In the genomic region with DNA sequence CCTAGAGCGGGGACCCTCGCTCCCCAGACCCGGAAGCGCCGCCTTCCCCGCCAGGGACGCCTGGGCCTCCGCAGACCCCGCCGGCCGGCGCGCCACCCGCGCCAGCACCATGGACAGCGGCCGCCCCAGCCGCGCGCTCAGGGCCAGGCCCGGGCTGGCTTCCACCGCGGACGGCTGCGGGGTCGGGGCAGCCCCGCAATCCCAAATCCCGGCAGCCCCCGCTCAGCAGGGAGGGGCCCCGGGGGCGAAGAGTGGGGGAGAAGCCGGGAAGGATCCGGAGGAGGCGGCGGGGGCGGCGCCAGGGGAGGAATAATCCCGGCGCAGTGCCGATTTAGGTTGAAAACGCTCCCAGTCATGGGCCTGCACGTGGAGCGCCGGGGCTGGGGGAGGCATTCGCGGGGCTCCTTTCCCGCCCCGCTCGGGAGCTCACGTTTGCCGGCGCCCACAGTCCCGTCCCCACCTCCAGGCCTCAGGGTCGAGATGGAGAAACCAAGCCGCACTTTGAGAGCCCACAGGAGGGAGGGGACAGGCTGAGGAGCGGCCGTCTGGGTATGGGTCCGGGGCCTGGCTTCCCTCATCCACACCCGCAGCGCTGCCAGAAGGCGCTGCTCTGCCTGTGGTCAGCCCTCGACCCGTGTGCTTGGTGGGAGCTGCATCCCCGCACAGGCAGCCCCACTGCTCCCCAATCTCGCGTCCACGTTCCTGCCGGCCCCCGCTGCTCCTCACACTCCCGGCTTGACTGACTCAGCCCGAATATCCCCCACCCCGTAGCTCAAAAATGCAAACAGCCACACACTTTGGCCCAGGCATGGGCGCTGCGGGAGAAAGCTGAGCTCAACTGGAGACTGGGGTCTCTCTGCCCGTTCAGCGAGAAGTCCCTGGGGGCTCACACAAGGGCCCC, we compare ENCODE assay signal across 1 cellular context.
TF ChIP-seq lines count a peak whose summit lies in the region.

No MANE protein-coding gene starts in this region.

TF ChIP-seq in HepG2, 621 proteins besides CTCF, POLR2A, EP300 and RAD21 (continued from another document and continues in another):
- TF ChIP-seq, protein P1, sequence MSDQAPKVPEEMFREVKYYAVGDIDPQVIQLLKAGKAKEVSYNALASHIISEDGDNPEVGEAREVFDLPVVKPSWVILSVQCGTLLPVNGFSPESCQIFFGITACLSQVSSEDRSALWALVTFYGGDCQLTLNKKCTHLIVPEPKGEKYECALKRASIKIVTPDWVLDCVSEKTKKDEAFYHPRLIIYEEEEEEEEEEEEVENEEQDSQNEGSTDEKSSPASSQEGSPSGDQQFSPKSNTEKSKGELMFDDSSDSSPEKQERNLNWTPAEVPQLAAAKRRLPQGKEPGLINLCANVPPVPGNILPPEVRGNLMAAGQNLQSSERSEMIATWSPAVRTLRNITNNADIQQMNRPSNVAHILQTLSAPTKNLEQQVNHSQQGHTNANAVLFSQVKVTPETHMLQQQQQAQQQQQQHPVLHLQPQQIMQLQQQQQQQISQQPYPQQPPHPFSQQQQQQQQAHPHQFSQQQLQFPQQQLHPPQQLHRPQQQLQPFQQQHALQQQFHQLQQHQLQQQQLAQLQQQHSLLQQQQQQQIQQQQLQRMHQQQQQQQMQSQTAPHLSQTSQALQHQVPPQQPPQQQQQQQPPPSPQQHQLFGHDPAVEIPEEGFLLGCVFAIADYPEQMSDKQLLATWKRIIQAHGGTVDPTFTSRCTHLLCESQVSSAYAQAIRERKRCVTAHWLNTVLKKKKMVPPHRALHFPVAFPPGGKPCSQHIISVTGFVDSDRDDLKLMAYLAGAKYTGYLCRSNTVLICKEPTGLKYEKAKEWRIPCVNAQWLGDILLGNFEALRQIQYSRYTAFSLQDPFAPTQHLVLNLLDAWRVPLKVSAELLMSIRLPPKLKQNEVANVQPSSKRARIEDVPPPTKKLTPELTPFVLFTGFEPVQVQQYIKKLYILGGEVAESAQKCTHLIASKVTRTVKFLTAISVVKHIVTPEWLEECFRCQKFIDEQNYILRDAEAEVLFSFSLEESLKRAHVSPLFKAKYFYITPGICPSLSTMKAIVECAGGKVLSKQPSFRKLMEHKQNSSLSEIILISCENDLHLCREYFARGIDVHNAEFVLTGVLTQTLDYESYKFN (CRISPR knock-in tag; conservative IDR thresholded peaks at IDR 0.05) = no peak
- TF ChIP-seq, protein P2, sequence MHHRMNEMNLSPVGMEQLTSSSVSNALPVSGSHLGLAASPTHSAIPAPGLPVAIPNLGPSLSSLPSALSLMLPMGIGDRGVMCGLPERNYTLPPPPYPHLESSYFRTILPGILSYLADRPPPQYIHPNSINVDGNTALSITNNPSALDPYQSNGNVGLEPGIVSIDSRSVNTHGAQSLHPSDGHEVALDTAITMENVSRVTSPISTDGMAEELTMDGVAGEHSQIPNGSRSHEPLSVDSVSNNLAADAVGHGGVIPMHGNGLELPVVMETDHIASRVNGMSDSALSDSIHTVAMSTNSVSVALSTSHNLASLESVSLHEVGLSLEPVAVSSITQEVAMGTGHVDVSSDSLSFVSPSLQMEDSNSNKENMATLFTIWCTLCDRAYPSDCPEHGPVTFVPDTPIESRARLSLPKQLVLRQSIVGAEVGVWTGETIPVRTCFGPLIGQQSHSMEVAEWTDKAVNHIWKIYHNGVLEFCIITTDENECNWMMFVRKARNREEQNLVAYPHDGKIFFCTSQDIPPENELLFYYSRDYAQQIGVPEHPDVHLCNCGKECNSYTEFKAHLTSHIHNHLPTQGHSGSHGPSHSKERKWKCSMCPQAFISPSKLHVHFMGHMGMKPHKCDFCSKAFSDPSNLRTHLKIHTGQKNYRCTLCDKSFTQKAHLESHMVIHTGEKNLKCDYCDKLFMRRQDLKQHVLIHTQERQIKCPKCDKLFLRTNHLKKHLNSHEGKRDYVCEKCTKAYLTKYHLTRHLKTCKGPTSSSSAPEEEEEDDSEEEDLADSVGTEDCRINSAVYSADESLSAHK (CRISPR knock-in tag; IDR thresholded peaks at IDR 0.05; ENCODE audit: borderline replicate concordance) = no peak
- 0 out of 2 replicates have a peak, but pooled peaks have one; percentile 13 for TF ChIP-seq ETV5 (CRISPR knock-in tag; IDR thresholded peaks at IDR 0.05; ENCODE audit: borderline replicate concordance)
- TF ChIP-seq, protein P3, sequence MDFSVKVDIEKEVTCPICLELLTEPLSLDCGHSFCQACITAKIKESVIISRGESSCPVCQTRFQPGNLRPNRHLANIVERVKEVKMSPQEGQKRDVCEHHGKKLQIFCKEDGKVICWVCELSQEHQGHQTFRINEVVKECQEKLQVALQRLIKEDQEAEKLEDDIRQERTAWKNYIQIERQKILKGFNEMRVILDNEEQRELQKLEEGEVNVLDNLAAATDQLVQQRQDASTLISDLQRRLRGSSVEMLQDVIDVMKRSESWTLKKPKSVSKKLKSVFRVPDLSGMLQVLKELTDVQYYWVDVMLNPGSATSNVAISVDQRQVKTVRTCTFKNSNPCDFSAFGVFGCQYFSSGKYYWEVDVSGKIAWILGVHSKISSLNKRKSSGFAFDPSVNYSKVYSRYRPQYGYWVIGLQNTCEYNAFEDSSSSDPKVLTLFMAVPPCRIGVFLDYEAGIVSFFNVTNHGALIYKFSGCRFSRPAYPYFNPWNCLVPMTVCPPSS (IDR thresholded peaks at IDR 0.05) = no peak
- TF ChIP-seq ZNF773 (CRISPR knock-in tag; IDR thresholded peaks at IDR 0.05; ENCODE audit: borderline replicate concordance) = peak; percentile 97; the same call in 1 of the 2 replicates
- TF ChIP-seq, protein P4, sequence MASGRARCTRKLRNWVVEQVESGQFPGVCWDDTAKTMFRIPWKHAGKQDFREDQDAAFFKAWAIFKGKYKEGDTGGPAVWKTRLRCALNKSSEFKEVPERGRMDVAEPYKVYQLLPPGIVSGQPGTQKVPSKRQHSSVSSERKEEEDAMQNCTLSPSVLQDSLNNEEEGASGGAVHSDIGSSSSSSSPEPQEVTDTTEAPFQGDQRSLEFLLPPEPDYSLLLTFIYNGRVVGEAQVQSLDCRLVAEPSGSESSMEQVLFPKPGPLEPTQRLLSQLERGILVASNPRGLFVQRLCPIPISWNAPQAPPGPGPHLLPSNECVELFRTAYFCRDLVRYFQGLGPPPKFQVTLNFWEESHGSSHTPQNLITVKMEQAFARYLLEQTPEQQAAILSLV (CRISPR knock-in tag; IDR thresholded peaks at IDR 0.05; ENCODE audit: borderline replicate concordance) = no peak
- TF ChIP-seq, protein P5, sequence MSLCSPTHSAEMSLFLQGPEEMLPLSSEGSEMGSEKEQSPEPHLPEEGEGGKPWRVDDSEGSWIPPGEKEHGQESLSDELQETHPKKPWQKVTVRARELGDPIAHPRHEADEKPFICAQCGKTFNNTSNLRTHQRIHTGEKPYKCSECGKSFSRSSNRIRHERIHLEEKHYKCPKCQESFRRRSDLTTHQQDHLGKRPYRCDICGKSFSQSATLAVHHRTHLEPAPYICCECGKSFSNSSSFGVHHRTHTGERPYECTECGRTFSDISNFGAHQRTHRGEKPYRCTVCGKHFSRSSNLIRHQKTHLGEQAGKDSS (CRISPR knock-in tag; IDR thresholded peaks at IDR 0.05; ENCODE audit: borderline replicate concordance, low read depth) = no peak
- TF ChIP-seq ZNF644 (CRISPR knock-in tag; IDR thresholded peaks at IDR 0.05; ENCODE audit: low read depth) = no peak
- peak; percentile 58; the same call in 1 of the 3 replicates for TF ChIP-seq MXI1 (IDR thresholded peaks at IDR 0.05; ENCODE audit: borderline replicate concordance, low read depth, low read length)
- no peak for TF ChIP-seq PITX1 (CRISPR knock-in tag; IDR thresholded peaks at IDR 0.05)
- no peak for TF ChIP-seq TP53 (CRISPR knock-in tag; conservative IDR thresholded peaks at IDR 0.05)
- TF ChIP-seq, protein P6, sequence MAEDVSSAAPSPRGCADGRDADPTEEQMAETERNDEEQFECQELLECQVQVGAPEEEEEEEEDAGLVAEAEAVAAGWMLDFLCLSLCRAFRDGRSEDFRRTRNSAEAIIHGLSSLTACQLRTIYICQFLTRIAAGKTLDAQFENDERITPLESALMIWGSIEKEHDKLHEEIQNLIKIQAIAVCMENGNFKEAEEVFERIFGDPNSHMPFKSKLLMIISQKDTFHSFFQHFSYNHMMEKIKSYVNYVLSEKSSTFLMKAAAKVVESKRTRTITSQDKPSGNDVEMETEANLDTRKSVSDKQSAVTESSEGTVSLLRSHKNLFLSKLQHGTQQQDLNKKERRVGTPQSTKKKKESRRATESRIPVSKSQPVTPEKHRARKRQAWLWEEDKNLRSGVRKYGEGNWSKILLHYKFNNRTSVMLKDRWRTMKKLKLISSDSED (CRISPR knock-in tag; IDR thresholded peaks at IDR 0.05) = no peak
- no peak for TF ChIP-seq MAZ (IDR thresholded peaks at IDR 0.05; ENCODE audit: borderline replicate concordance, low read depth, low read length)
- peak; percentile 61 for TF ChIP-seq MAZ (CRISPR knock-in tag; IDR thresholded peaks at IDR 0.05; ENCODE audit: low read depth)
- no peak for TF ChIP-seq NR3C1 (CRISPR knock-in tag; IDR thresholded peaks at IDR 0.05)
- no peak for TF ChIP-seq YEATS2 (CRISPR knock-in tag; IDR thresholded peaks at IDR 0.05; ENCODE audit: borderline replicate concordance)
- TF ChIP-seq PAX8 (CRISPR knock-in tag; IDR thresholded peaks at IDR 0.05; ENCODE audit: borderline replicate concordance) = no peak
- no peak for TF ChIP-seq DNMT3B (CRISPR knock-in tag; conservative IDR thresholded peaks at IDR 0.05)
- TF ChIP-seq ZFP36L1 (CRISPR knock-in tag; IDR thresholded peaks at IDR 0.05) = no peak
- TF ChIP-seq, protein P7, sequence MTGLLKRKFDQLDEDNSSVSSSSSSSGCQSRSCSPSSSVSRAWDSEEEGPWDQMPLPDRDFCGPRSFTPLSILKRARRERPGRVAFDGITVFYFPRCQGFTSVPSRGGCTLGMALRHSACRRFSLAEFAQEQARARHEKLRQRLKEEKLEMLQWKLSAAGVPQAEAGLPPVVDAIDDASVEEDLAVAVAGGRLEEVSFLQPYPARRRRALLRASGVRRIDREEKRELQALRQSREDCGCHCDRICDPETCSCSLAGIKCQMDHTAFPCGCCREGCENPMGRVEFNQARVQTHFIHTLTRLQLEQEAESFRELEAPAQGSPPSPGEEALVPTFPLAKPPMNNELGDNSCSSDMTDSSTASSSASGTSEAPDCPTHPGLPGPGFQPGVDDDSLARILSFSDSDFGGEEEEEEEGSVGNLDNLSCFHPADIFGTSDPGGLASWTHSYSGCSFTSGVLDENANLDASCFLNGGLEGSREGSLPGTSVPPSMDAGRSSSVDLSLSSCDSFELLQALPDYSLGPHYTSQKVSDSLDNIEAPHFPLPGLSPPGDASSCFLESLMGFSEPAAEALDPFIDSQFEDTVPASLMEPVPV (CRISPR knock-in tag; IDR thresholded peaks at IDR 0.05) = no peak
- no peak for TF ChIP-seq RELA (CRISPR knock-in tag; IDR thresholded peaks at IDR 0.05)
- TF ChIP-seq GATAD2A (CRISPR knock-in tag; IDR thresholded peaks at IDR 0.05) = no peak
- TF ChIP-seq, protein P8, sequence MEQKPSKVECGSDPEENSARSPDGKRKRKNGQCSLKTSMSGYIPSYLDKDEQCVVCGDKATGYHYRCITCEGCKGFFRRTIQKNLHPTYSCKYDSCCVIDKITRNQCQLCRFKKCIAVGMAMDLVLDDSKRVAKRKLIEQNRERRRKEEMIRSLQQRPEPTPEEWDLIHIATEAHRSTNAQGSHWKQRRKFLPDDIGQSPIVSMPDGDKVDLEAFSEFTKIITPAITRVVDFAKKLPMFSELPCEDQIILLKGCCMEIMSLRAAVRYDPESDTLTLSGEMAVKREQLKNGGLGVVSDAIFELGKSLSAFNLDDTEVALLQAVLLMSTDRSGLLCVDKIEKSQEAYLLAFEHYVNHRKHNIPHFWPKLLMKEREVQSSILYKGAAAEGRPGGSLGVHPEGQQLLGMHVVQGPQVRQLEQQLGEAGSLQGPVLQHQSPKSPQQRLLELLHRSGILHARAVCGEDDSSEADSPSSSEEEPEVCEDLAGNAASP (CRISPR knock-in tag; IDR thresholded peaks at IDR 0.05; ENCODE audit: borderline replicate concordance) = 0 out of 2 replicates have a peak, but pooled peaks have one; percentile 24
- peak; percentile 37; the same call in 1 of the 2 replicates for TF ChIP-seq ZMYM4 (CRISPR knock-in tag; IDR thresholded peaks at IDR 0.05)
- TF ChIP-seq ATRX (CRISPR knock-in tag; IDR thresholded peaks at IDR 0.05; ENCODE audit: borderline replicate concordance) = no peak
- TF ChIP-seq, protein P9, sequence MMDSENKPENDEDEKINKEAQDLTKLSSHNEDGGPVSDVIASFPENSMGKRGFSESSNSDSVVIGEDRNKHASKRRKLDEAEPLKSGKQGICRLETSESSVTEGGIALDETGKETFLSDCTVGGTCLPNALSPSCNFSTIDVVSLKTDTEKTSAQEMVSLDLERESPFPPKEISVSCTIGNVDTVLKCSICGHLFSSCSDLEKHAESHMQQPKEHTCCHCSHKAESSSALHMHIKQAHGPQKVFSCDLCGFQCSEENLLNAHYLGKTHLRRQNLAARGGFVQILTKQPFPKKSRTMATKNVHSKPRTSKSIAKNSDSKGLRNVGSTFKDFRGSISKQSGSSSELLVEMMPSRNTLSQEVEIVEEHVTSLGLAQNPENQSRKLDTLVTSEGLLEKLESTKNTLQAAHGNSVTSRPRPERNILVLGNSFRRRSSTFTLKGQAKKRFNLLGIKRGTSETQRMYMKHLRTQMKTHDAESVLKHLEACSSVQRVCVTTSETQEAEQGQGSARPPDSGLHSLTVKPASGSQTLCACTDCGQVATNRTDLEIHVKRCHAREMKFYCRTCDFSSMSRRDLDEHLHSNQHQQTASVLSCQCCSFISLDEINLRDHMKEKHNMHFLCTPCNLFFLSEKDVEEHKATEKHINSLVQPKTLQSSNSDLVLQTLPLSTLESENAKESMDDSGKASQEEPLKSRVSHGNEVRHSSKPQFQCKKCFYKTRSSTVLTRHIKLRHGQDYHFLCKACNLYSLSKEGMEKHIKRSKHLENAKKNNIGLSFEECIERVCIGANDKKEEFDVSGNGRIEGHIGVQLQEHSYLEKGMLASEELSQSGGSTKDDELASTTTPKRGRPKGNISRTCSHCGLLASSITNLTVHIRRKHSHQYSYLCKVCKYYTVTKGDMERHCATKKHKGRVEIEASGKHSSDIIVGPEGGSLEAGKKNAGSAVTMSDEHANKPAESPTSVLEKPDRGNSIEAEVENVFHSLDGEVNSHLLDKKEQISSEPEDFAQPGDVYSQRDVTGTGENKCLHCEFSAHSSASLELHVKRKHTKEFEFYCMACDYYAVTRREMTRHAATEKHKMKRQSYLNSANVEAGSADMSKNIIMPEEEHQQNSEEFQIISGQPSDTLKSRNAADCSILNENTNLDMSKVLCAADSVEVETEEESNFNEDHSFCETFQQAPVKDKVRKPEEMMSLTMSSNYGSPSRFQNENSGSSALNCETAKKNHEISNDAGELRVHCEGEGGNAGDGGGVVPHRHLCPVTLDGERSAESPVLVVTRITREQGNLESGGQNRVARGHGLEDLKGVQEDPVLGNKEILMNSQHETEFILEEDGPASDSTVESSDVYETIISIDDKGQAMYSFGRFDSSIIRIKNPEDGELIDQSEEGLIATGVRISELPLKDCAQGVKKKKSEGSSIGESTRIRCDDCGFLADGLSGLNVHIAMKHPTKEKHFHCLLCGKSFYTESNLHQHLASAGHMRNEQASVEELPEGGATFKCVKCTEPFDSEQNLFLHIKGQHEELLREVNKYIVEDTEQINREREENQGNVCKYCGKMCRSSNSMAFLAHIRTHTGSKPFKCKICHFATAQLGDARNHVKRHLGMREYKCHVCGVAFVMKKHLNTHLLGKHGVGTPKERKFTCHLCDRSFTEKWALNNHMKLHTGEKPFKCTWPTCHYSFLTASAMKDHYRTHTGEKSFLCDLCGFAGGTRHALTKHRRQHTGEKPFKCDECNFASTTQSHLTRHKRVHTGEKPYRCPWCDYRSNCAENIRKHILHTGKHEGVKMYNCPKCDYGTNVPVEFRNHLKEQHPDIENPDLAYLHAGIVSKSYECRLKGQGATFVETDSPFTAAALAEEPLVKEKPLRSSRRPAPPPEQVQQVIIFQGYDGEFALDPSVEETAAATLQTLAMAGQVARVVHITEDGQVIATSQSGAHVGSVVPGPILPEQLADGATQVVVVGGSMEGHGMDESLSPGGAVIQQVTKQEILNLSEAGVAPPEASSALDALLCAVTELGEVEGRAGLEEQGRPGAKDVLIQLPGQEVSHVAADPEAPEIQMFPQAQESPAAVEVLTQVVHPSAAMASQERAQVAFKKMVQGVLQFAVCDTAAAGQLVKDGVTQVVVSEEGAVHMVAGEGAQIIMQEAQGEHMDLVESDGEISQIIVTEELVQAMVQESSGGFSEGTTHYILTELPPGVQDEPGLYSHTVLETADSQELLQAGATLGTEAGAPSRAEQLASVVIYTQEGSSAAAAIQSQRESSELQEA (CRISPR knock-in tag; IDR thresholded peaks at IDR 0.05; ENCODE audit: not compliant biosample characterization) = no peak
- no peak for TF ChIP-seq CEBPG (CRISPR knock-in tag; IDR thresholded peaks at IDR 0.05)
